Comparison of ENCODE assay signal across 17 cellular contexts in genomic region chr9:87551692-87552303, GRCh38. TPM values are rescaled to one million over a fixed set of nuclear protein-coding genes. Genes with fewer than 3 reads are reported as not detected.
A peak's percentile ranks its signal among the peaks of the same experiment; 100 is the strongest.
DNase-seq lines count a peak whose midpoint lies in the region; ATAC-seq and TF ChIP-seq lines count a peak whose summit lies in the region.
"Had no signal": no experiment of that assay in that cellular context is flagged by ENCODE, and none has a peak within 500 bp of the region (broad histone marks: within the 10 kb centered on the region; RNA-seq: fewer than 3 reads in every experiment).

No MANE protein-coding gene starts in this region.

- H3K9me3 Mint-ChIP-seq in H9 = peaks cover 2% of the 10 kb centered on the region in 2 experiments; a peak in 1 of 5 replicates
- H3K9me3 Mint-ChIP-seq: activated CD4-positive, alpha-beta memory T cell treated with anti-CD3 and anti-CD28 coated beads for 36 hours; activated T-cell treated with anti-CD3 and anti-CD28 coated beads, Interleukin-2, amount 50 U/mL, for 4 hours had no signal

- no peak overlapping the region for H4K91ac ChIP-seq in H9 (ENCODE audit: insufficient read length, low read depth, low read length)

- H3K23me2 ChIP-seq in H9 (ENCODE audit: insufficient read length, low read depth, low read length, poor library complexity, severe bottlenecking) = no peaks in the 10 kb centered on the region

- no peak overlapping the region for H3K4ac ChIP-seq in H9 (ENCODE audit: low read depth, low read length)

- BruUV-seq in A673 (replicated peaks; lab: Mats Ljungman, UMichigan) = no TSS peak

- H4K20me1 ChIP-seq in H9 (ENCODE audit: control insufficient read depth, insufficient read depth, insufficient read length) = no peaks in the 10 kb centered on the region

- no peak overlapping the region for H2BK20ac ChIP-seq in H9 (ENCODE audit: low read depth, low read length, poor library complexity, severe bottlenecking)

- peaks cover 33% of the 10 kb centered on the region for H3K36me3 ChIP-seq in A673 (ENCODE audit: insufficient read depth, low read length, poor library complexity, severe bottlenecking)
- H3K36me3 ChIP-seq in prostate gland = no peaks in the 10 kb centered on the region
- H3K36me3 ChIP-seq: heart right ventricle, thyroid gland had no signal

- no peak overlapping the region for H2AFZ ChIP-seq in H9 (ENCODE audit: low read length)

- H3K9ac ChIP-seq in H9 (ENCODE audit: extremely low read depth, insufficient read length, low read length) = no peak overlapping the region

- H3K4me1 ChIP-seq in A673 (ENCODE audit: insufficient read depth, low read length, poor library complexity, severe bottlenecking) (peaks cover 53% of the 10 kb centered on the region), H9 (ENCODE audit: insufficient read depth, low read length) (peaks cover 7% of the 10 kb centered on the region; the same call in 1 of the 2 replicates), prostate gland (replicated peaks) (no peaks in the 10 kb centered on the region)

- peak overlapping the region; percentile 36 to 94 (median 72); a peak in 4 of 7 replicates for H3K27ac Mint-ChIP-seq in H9
- H3K27ac Mint-ChIP-seq: activated CD4-positive, alpha-beta memory T cell treated with anti-CD3 and anti-CD28 coated beads for 36 hours; activated naive CD4-positive, alpha-beta T cell treated with anti-CD3 and anti-CD28 coated beads, Interleukin-2, amount 50 U/mL, for 72 hours had no signal

- no peak overlapping the region for H4K5ac ChIP-seq in H9 (ENCODE audit: insufficient read length, low read depth, low read length)

- TF ChIP-seq CTCF in A673 (conservative IDR thresholded peaks at IDR 0.05; ENCODE audit: low read depth, low read length) (no peak), H9 (conservative IDR thresholded peaks at IDR 0.05) (no peak), prostate gland (IDR thresholded peaks at IDR 0.05) (no peak)

- H3K79me2 ChIP-seq in H9 (ENCODE audit: insufficient read depth, low read length) = peaks cover 7% of the 10 kb centered on the region; the same call in 1 of the 2 replicates

- H3K14ac ChIP-seq in H9 (ENCODE audit: insufficient read depth, low read length) = peak overlapping the region; percentile 64

- CTCF ChIA-PET in A673 (lab: Charles Lee) = no interaction called here

- H3K4me3 Mint-ChIP-seq in H9 = no peak overlapping the region; a peak in 1 of 5 replicates
- H3K4me3 Mint-ChIP-seq: activated CD4-positive, alpha-beta memory T cell treated with anti-CD3 and anti-CD28 coated beads for 36 hours; activated T-cell treated with anti-CD3 and anti-CD28 coated beads, Interleukin-2, amount 50 U/mL, for 4 hours had no signal

- no peak overlapping the region for H3K4me2 ChIP-seq in H9 (ENCODE audit: insufficient read depth, insufficient read length, low read length)

- TF ChIP-seq POLR2A in prostate gland (IDR thresholded peaks at IDR 0.05) (no peak), GM18505 (IDR thresholded peaks at IDR 0.05; ENCODE audit: borderline replicate concordance, extremely low read depth, insufficient read depth, insufficient read length) (no peak)

- H3K9me3 ChIP-seq in A673 (ENCODE audit: low read depth, low read length, poor library complexity, severe bottlenecking) (no peaks in the 10 kb centered on the region), H9 (ENCODE audit: control insufficient read depth, low read depth, low read length) (no peaks in the 10 kb centered on the region), prostate gland (no peaks in the 10 kb centered on the region)
- H3K9me3 ChIP-seq: thyroid gland had no signal

- H2BK5ac ChIP-seq in H9 (ENCODE audit: insufficient read length, low read length) = no peak overlapping the region

- H3K18ac ChIP-seq in H9 (ENCODE audit: insufficient read length, low read depth, low read length) = no peak overlapping the region

- no peaks in the 10 kb centered on the region for H3K27me3 ChIP-seq in A673 (replicated peaks; ENCODE audit: insufficient read depth, low read depth, low read length, poor library complexity)
- no peaks in the 10 kb centered on the region for H3K27me3 ChIP-seq in H9 (ENCODE audit: insufficient read depth, low read length)
- H3K27me3 ChIP-seq in prostate gland (replicated peaks; ENCODE audit: insufficient read depth) = no peaks in the 10 kb centered on the region
- H3K27me3 ChIP-seq: heart right ventricle, thyroid gland had no signal

- no peak overlapping the region for H3K4me3 ChIP-seq in A673 (ENCODE audit: low read depth, low read length, poor library complexity, severe bottlenecking)
- no peak overlapping the region for H3K4me3 ChIP-seq in prostate gland
- H3K4me3 ChIP-seq: heart right ventricle, thyroid gland had no signal

- H3K56ac ChIP-seq in H9 (ENCODE audit: insufficient read length, low read depth, low read length) = no peak overlapping the region

- no peak overlapping the region for H4K8ac ChIP-seq in H9 (replicated peaks; ENCODE audit: insufficient read length, low read depth, low read length)

- H2BK12ac ChIP-seq in H9 (ENCODE audit: insufficient read length, low read depth, low read length) = no peak overlapping the region

- POLR2A ChIA-PET in A673 (lab: Charles Lee; ENCODE audit: low non-redundant PET) = no interaction called here

- no CpG with 5 or more reads among the region's 10 CpGs for WGBS in H9 (ENCODE audit: extremely low coverage, insufficient read length, low lambda C conversion rate)
- 85% methylated on average over 10 of the region's 10 CpGs for WGBS in prostate gland

- H3K23ac ChIP-seq in H9 (ENCODE audit: insufficient read length, low read depth, low read length) = no peak overlapping the region

- no peak overlapping the region for H2BK120ac ChIP-seq in H9 (ENCODE audit: low read depth, low read length, poor library complexity, severe bottlenecking)

- H3K27ac ChIP-seq in A673 (ENCODE audit: low read depth, low read length, poor library complexity, severe bottlenecking) (peak overlapping the region; percentile 47), H9 (ENCODE audit: insufficient read length, low read depth, low read length) (no peak overlapping the region), caudate nucleus (ENCODE audit: low read depth, low read length) (peak overlapping the region; percentile 58), prostate gland (no peak overlapping the region)
- H3K27ac ChIP-seq: heart right ventricle, thyroid gland had no signal

- H2BK15ac ChIP-seq in H9 (ENCODE audit: low read depth, low read length) = no peak overlapping the region

- H3T11ph ChIP-seq in H9 (ENCODE audit: low read length) = no peak overlapping the region

- no peak for ATAC-seq in GM18505 (IDR thresholded peaks at IDR 0.05; ENCODE audit: unreplicated experiment)
- ATAC-seq in HG02973 (IDR thresholded peaks at IDR 0.05; ENCODE audit: unreplicated experiment) = no peak
- ATAC-seq: activated naive CD4-positive, alpha-beta T cell treated with anti-CD3 and anti-CD28 coated beads, Interleukin-2, amount 50 U/mL, for 72 hours; activated T-cell treated with anti-CD3 and anti-CD28 coated beads, Interleukin-2, amount 50 U/mL, for 4 hours; heart right ventricle; right cardiac atrium; Right ventricle myocardium inferior had no signal

- no peak for DNase-seq in A673 (ENCODE audit: low spot score)
- peak; percentile 51 for DNase-seq in H9
- DNase-seq in caudate nucleus (lab: John Stamatoyannopoulos, UW) = no peak
- DNase-seq in myocyte (ENCODE audit: low read depth) = peak; percentile 82
- DNase-seq in prostate gland (ENCODE audit: low spot score) = no peak
- DNase-seq in iPS-NIHi11 (ENCODE audit: low spot score) = no peak
- DNase-seq: activated CD4-positive, alpha-beta memory T cell treated with anti-CD3 and anti-CD28 coated beads for 36 hours; activated T-cell treated with anti-CD3 and anti-CD28 coated beads, Interleukin-2, amount 50 U/mL, for 4 hours; COR-L47; heart right ventricle; NCI-H187 treated with DMSO at 0.1 percent for 48 hours; right cardiac atrium; thyroid gland had no signal

- no peaks in the 10 kb centered on the region for H3K27me3 Mint-ChIP-seq in H9 (ENCODE audit: low read depth)

- H3K4me1 Mint-ChIP-seq in H9 = peaks cover 15 to 21% of the 10 kb centered on the region in 2 experiments

- H3K36me3 Mint-ChIP-seq in H9 (ENCODE audit: insufficient read depth in 1 of 3, low read depth in 3 of 3) = peaks cover 11 to 17% (median 13%) of the 10 kb centered on the region in 3 experiments
- H3K36me3 Mint-ChIP-seq: activated CD4-positive, alpha-beta memory T cell treated with anti-CD3 and anti-CD28 coated beads for 36 hours; activated naive CD4-positive, alpha-beta T cell treated with anti-CD3 and anti-CD28 coated beads, Interleukin-2, amount 50 U/mL, for 72 hours had no signal

- H2AK5ac ChIP-seq in H9 (ENCODE audit: insufficient read length, low read length) = no peak overlapping the region

- H3K79me1 ChIP-seq in H9 (ENCODE audit: insufficient read depth, low read depth, low read length, poor library complexity, severe bottlenecking) = peaks cover 9% of the 10 kb centered on the region

- intact Hi-C loops in A673 (cut with micrococcal nuclease; ENCODE audit: unreplicated experiment) = no loop called here
- intact Hi-C loops in prostate gland (cut with DNase I) = no loop called here

RNA-seq across cellular contexts. Expression of gene DAPK1, which starts 54.1 kb away (rescaled TPM):
- total RNA-seq in A673 (2021) (380 and 386 TPM in 2 replicates), H9 (2021) (78.3 and 79.4 TPM in 2 replicates), myocyte (56.2 and 68.3 TPM in 2 replicates), prostate gland (10 to 100 TPM; 13.9 to 39.1 TPM)
- 56.5 TPM for polyA plus RNA-seq in myocyte (2012)

Comparison
In these comparisons a context has a peak if more than half of its experiments do, and no peak if none do; other contexts are left out.
1. DNase-seq: peak in H9 (single experiment) and myocyte (single experiment); none in A673 (single experiment), caudate nucleus (0 of 61), prostate gland (single experiment) and iPS-NIHi11 (single experiment).
2. H3K27ac ChIP-seq: peak in A673 (single experiment) and caudate nucleus (single experiment); none in H9 (single experiment) and prostate gland (0 of 2).